ENCODE assay signal across 8 cellular contexts in genomic region chr5:151022511-151023018, GRCh38. TPM values are rescaled to one million over a fixed set of nuclear protein-coding genes. Genes with fewer than 3 reads are reported as not detected.
DNase-seq lines count a peak whose midpoint lies in the region; ATAC-seq and TF ChIP-seq lines count a peak whose summit lies in the region.

No MANE protein-coding gene starts in this region.

- no peak overlapping the region for H3K23ac ChIP-seq in mesendoderm (ENCODE audit: low read length)

- H3K27me3 ChIP-seq in duodenal mucosa (ENCODE audit: control insufficient read depth in 1 of 2, insufficient read depth in 2 of 2, low read length in 2 of 2), result no peaks in the 10 kb centered on the region
- no peaks in the 10 kb centered on the region for H3K27me3 ChIP-seq in lower lobe of right lung (ENCODE audit: low read depth)
- H3K27me3 ChIP-seq in mesendoderm (ENCODE audit: insufficient read depth, low read length, poor library complexity), result no peaks in the 10 kb centered on the region

- no peaks in the 10 kb centered on the region for H3K9me3 ChIP-seq in T-helper 17 cell (ENCODE audit: control insufficient read depth, low read length, poor library complexity, severe bottlenecking)
- H3K9me3 ChIP-seq in duodenal mucosa (ENCODE audit: control insufficient read depth in 1 of 2, low read length in 2 of 2), result no peaks in the 10 kb centered on the region
- no peaks in the 10 kb centered on the region for H3K9me3 ChIP-seq in lower lobe of right lung

- TF ChIP-seq CTCF in lower lobe of right lung (IDR thresholded peaks at IDR 0.05), result no peak

- H3K27ac ChIP-seq in duodenal mucosa (ENCODE audit: low read depth, low read length) (peak overlapping the region; percentile 80), lower lobe of right lung (peak overlapping the region; percentile 93), mesendoderm (ENCODE audit: low read depth, low read length) (no peak overlapping the region)

- ATAC-seq in T-helper 17 cell (peak; percentile 44), lower lobe of right lung (no peak), HG03565 (IDR thresholded peaks at IDR 0.05; ENCODE audit: unreplicated experiment) (no peak), GM21381 (IDR thresholded peaks at IDR 0.05; ENCODE audit: unreplicated experiment) (no peak)

- H3K9ac ChIP-seq in duodenal mucosa (ENCODE audit: low read depth in 1 of 2, low read length in 2 of 2), result no peak overlapping the region
- no peak overlapping the region for H3K9ac ChIP-seq in mesendoderm (ENCODE audit: low read length)

- no peak overlapping the region for H3K27ac Mint-ChIP-seq in T-helper 17 cell

- peak overlapping the region; percentile 38 to 67 for H3K4me3 ChIP-seq in duodenal mucosa (ENCODE audit: low read depth in 1 of 2, low read length in 2 of 2)
- H3K4me3 ChIP-seq in lower lobe of right lung, result peak overlapping the region; percentile 89
- no peak overlapping the region for H3K4me3 ChIP-seq in mesendoderm (ENCODE audit: low read length)

- no CpG with 5 or more reads among the region's 7 CpGs for WGBS in mesendoderm (ENCODE audit: extremely low coverage, insufficient coverage, low lambda C conversion rate)

- H3K4me2 ChIP-seq in mesendoderm (ENCODE audit: low read length), result no peak overlapping the region

- H3K36me3 Mint-ChIP-seq in T-helper 17 cell (ENCODE audit: low read depth), result peaks cover 2% of the 10 kb centered on the region

- no peak overlapping the region for H3K4ac ChIP-seq in mesendoderm (ENCODE audit: low read depth, low read length)

- H2AK5ac ChIP-seq in mesendoderm (ENCODE audit: low read length), result no peak overlapping the region

- no peak overlapping the region for H4K8ac ChIP-seq in mesendoderm (ENCODE audit: low read depth, low read length)

- no peaks in the 10 kb centered on the region for H3K79me1 ChIP-seq in mesendoderm (ENCODE audit: low read length)

- peaks cover 3 to 19% of the 10 kb centered on the region in 2 donors for H3K36me3 ChIP-seq in duodenal mucosa (ENCODE audit: control insufficient read depth in 1 of 2, insufficient read depth in 2 of 2, low read length in 2 of 2)
- H3K36me3 ChIP-seq in lower lobe of right lung, result peaks cover 50% of the 10 kb centered on the region
- H3K36me3 ChIP-seq in mesendoderm (ENCODE audit: control insufficient read depth, insufficient read depth, low read length), result no peaks in the 10 kb centered on the region

- no peak overlapping the region for H3K4me3 Mint-ChIP-seq in T-helper 17 cell

- no peaks in the 10 kb centered on the region for H3K27me3 Mint-ChIP-seq in T-helper 17 cell

- H2BK120ac ChIP-seq in mesendoderm (ENCODE audit: low read depth, low read length), result no peak overlapping the region

- H4K5ac ChIP-seq in mesendoderm (ENCODE audit: low read length), result no peak overlapping the region

- H3K18ac ChIP-seq in mesendoderm (ENCODE audit: low read length), result no peak overlapping the region

- peaks cover 29 to 47% of the 10 kb centered on the region in 2 donors for H3K4me1 ChIP-seq in duodenal mucosa (ENCODE audit: control insufficient read depth in 1 of 2, insufficient read depth in 2 of 2, low read length in 2 of 2)
- peaks cover 68% of the 10 kb centered on the region for H3K4me1 ChIP-seq in lower lobe of right lung
- peaks cover 1% of the 10 kb centered on the region for H3K4me1 ChIP-seq in mesendoderm (ENCODE audit: control insufficient read depth, low read depth, low read length)

- peaks cover 26% of the 10 kb centered on the region for H3K4me1 Mint-ChIP-seq in T-helper 17 cell

- H2BK15ac ChIP-seq in mesendoderm (replicated peaks; ENCODE audit: low read depth), result no peak overlapping the region

- H2BK5ac ChIP-seq in mesendoderm (ENCODE audit: low read length), result no peak overlapping the region

- intact Hi-C loops in lower lobe of right lung (cut with DNase I), result no loop called here

- DNase-seq in T-helper 17 cell (no peak), lower lobe of right lung (no peak), stromal cell of bone marrow (ENCODE audit: low read depth) (peak; percentile 53), mesendoderm (no peak), NCI-H510A treated with DMSO at 0.1 percent for 48 hours (lab: John Stamatoyannopoulos, UW) (no peak)

- H3K56ac ChIP-seq in mesendoderm (ENCODE audit: low read length), result no peak overlapping the region

- no peaks in the 10 kb centered on the region for H3K79me2 ChIP-seq in mesendoderm (ENCODE audit: control insufficient read depth, insufficient read depth, low read length)

RNA-seq across cellular contexts. Expression of gene GPX3, which starts 2.2 kb away (rescaled TPM):
- total RNA-seq in T-helper 17 cell (under 1 TPM in 1 of 2 donors, not detected in 1; 0.22 TPM), lower lobe of right lung (855 TPM)
- polyA plus RNA-seq in mesendoderm (2013, experiment 1 of 2), result 47.2 TPM
- 46.5 TPM for polyA plus RNA-seq in mesendoderm (2013, experiment 2 of 2)

RNA-seq across cellular contexts. Expression of gene TNIP1, which starts 58.3 kb away (rescaled TPM):
- total RNA-seq in T-helper 17 cell (100 to 1,000 TPM; 227 to 245 TPM), lower lobe of right lung (99.6 TPM)
- 13.7 TPM for polyA plus RNA-seq in mesendoderm (2013, experiment 1 of 2)
- polyA plus RNA-seq in mesendoderm (2013, experiment 2 of 2), result 14.2 TPM

Comparison
In these comparisons a context has a peak if more than half of its experiments do, and no peak if none do; other contexts are left out.
1. RNA of gene GPX3, which starts 2.2 kb away (total RNA-seq): 855 TPM in lower lobe of right lung (single experiment); 0.22 TPM in T-helper 17 cell; every median in the first group is over 100 times any median in the second.